ENCODE assay signal across 1 cellular context in genomic region chr11:130310622-130311021, GRCh38.
TF ChIP-seq lines count a peak whose summit lies in the region.

No MANE protein-coding gene starts in this region.

TF ChIP-seq in GM23338, 12 proteins besides CTCF, POLR2A, EP300 and RAD21 (continued from another document):
- TF ChIP-seq REST (IDR thresholded peaks at IDR 0.05; ENCODE audit: unreplicated experiment) (no peak), ZNF462 (CRISPR knock-in tag; IDR thresholded peaks at IDR 0.05) (no peak), JUNB (IDR thresholded peaks at IDR 0.05; ENCODE audit: unreplicated experiment) (no peak), ETS1 (IDR thresholded peaks at IDR 0.05) (no peak), STAT1 (IDR thresholded peaks at IDR 0.05; ENCODE audit: unreplicated experiment) (no peak)
TF ChIP-seq in GM23338: peak in this region for 0.
